8 cellular contexts compared by ENCODE assay signal in genomic region chr19:33795370-33796163, GRCh38. TPM values are rescaled to one million over a fixed set of nuclear protein-coding genes. Genes with fewer than 3 reads are reported as not detected.
A peak's percentile ranks its signal among the peaks of the same experiment; 100 is the strongest.
DNase-seq lines count a peak whose midpoint lies in the region; ATAC-seq, FAIRE-seq and TF ChIP-seq lines count a peak whose summit lies in the region.

No MANE protein-coding gene starts in this region.

- peak overlapping the region; percentile 81 for H4K5ac ChIP-seq in H1 (ENCODE audit: insufficient read length, low read depth, low read length)

- H3K23ac ChIP-seq in H1 (ENCODE audit: insufficient read length), result no peak overlapping the region

- H2AFZ ChIP-seq in ACC112 (ENCODE audit: low read length, unreplicated experiment), result peak overlapping the region; percentile 38
- no peak overlapping the region; the same call in 1 of the 2 replicates for H2AFZ ChIP-seq in H1 (ENCODE audit: low read length)

- H3K14ac ChIP-seq in H1 (ENCODE audit: insufficient read length), result no peak overlapping the region

- H4K8ac ChIP-seq in H1 (ENCODE audit: extremely low read depth, insufficient read depth, low read length), result peak overlapping the region; percentile 89; the same call in 1 of the 2 replicates

- H3K36me3 ChIP-seq in ACC112 (ENCODE audit: insufficient read depth, low read length) (no peaks in the 10 kb centered on the region), H1 (ENCODE audit: control insufficient read depth in 2 of 4, insufficient read depth in 4 of 4, low read length in 3 of 4) (no peaks in the 10 kb centered on the region; a peak in 1 of 8 replicates)

- no peak overlapping the region for H2BK12ac ChIP-seq in H1 (ENCODE audit: low read depth, low read length)

- H3K27me3 ChIP-seq in ACC112 (ENCODE audit: insufficient read depth, low read length), result no peaks in the 10 kb centered on the region
- no peaks in the 10 kb centered on the region; a peak in 2 of 7 replicates for H3K27me3 ChIP-seq in H1 (replicated peaks in 1 of 4; ENCODE audit: control insufficient read depth in 3 of 4, extremely low read depth in 1 of 4, insufficient read depth in 3 of 4, low read length in 3 of 4)

- CTCF ChIA-PET in H1 (lab: Charles Lee; ENCODE audit: partially characterized antibody), result interaction anchor here (0.7 to 2.4 kb wide), 26 partner anchors 9 to 348 kb away, joined by 3 to 23 read pairs (median 3); no protein-coding TSS in a partner anchor

- no peak overlapping the region for H2BK120ac ChIP-seq in H1 (replicated peaks; ENCODE audit: low read depth, low read length)

- TF ChIP-seq CTCF in H1 (IDR thresholded peaks at IDR 0.05; ENCODE audit: control extremely low read depth in 1 of 3, insufficient read depth in 1 of 3, low read depth in 1 of 3, low read length in 3 of 3), result peak; percentile 57 to 93 (median 61)

- 0 out of 2 replicates have a peak, but pooled peaks cover 3% of the 10 kb centered on the region for H3K79me1 ChIP-seq in H1 (ENCODE audit: low read depth, low read length)

- peak overlapping the region; percentile 38 for H3K18ac ChIP-seq in H1 (ENCODE audit: extremely low read depth, low read length)

- H3K4ac ChIP-seq in H1 (replicated peaks; ENCODE audit: insufficient read length, low read depth, low read length), result peak overlapping the region; percentile 40

- peaks cover 8% of the 10 kb centered on the region for H3K4me1 ChIP-seq in ACC112 (ENCODE audit: control insufficient read depth, insufficient read depth, low read length, unreplicated experiment)
- peaks cover 7 to 18% (median 16%) of the 10 kb centered on the region in 4 experiments for H3K4me1 ChIP-seq in H1 (replicated peaks in 1 of 4; ENCODE audit: control insufficient read depth in 3 of 4, insufficient read depth in 4 of 4, low read length in 3 of 4)

- H2BK5ac ChIP-seq in H1 (ENCODE audit: low read depth, low read length), result peak overlapping the region; percentile 88

- H2BK20ac ChIP-seq in H1 (ENCODE audit: low read length), result no peak overlapping the region

- peak overlapping the region; percentile 59 to 85 (median 74) for H3K9ac ChIP-seq in H1 (replicated peaks in 1 of 4; ENCODE audit: extremely low read depth in 1 of 4, low read depth in 3 of 4, low read length in 3 of 4)

- H2AK5ac ChIP-seq in H1 (ENCODE audit: low read depth, low read length), result no peak overlapping the region

- in situ Hi-C loops in GM18951 (cut with MboI; ENCODE audit: low sequenced_read_pairs, unreplicated experiment), result no loop called here

- POLR2A ChIA-PET in H1 (lab: Charles Lee; ENCODE audit: partially characterized antibody), result interaction anchor here (0.6 to 4.7 kb wide), 28 partner anchors 9 to 378 kb away, joined by 3 to 40 read pairs (median 3); no protein-coding TSS in a partner anchor

- TF ChIP-seq POLR2A in GM18951 (IDR thresholded peaks at IDR 0.05; ENCODE audit: extremely low read depth, insufficient read depth, insufficient read length), result peak; percentile 17
- peak; percentile 61 to 76 for TF ChIP-seq POLR2A in H1 (IDR thresholded peaks at IDR 0.05; ENCODE audit: control extremely low read depth in 1 of 2, low read depth in 2 of 2, low read length in 2 of 2)

- peak; percentile 83 to 84 for DNase-seq in NCI-H446 (lab: John Stamatoyannopoulos, UW)
- DNase-seq in activated CD4-positive, alpha-beta T cell treated with anti-CD3 and anti-CD28 coated beads, Interleukin-2, amount 50 U/mL, for 4 hours, result peak; percentile 12 to 30
- peak in 1 of 2 experiments; percentile 90 for DNase-seq in H1 (ENCODE audit: low read depth in 1 of 2, low spot score in 2 of 2)
- DNase-seq in medulla oblongata (ENCODE audit: extremely low spot score), result peak; percentile 70
- DNase-seq in stimulated activated CD8-positive, alpha-beta memory T cell treated with anti-CD3 and anti-CD28 coated beads, Interleukin-15, amount 100 ng/mL, for 24 hours (ENCODE audit: low read depth), result peak; percentile 46

- peak; percentile 34 to 69; a peak in 3 of 4 replicates for TF ChIP-seq RAD21 in H1 (IDR thresholded peaks at IDR 0.05 in 1 of 2, conservative IDR thresholded peaks at IDR 0.05 in 1 of 2; ENCODE audit: low read depth in 2 of 2, low read length in 2 of 2)

- FAIRE-seq in H1 (lab: Jason Lieb, UNC), result no peak

- TF ChIP-seq EP300 in H1 (IDR thresholded peaks at IDR 0.05; ENCODE audit: borderline replicate concordance in 1 of 2, low read depth in 2 of 2, low read length in 2 of 2), result peak in 1 of 2 experiments; percentile 96; a peak in 1 of 3 replicates

- H3K4me3 ChIP-seq in ACC112 (ENCODE audit: low read depth, low read length) (peak overlapping the region; percentile 89), H1 (ENCODE audit: extremely low read depth in 1 of 4, insufficient read depth in 2 of 4, low read depth in 3 of 4, low read length in 4 of 4) (peak overlapping the region; percentile 40 to 91 (median 58))

- WGBS in H1 (ENCODE audit: extremely low coverage in 1 of 2, insufficient coverage in 1 of 2, insufficient read length in 1 of 2, insufficient replicate concordance in 2 of 2, low coverage in 1 of 2, low lambda C conversion rate in 2 of 2, missing lambda C conversion rate in 1 of 2), 2 experiments, result 2% methylated on average over 50 of the region's 92 CpGs; no CpG with 5 or more reads in 1 of the 2 experiments

- peaks cover 10% of the 10 kb centered on the region for H3K23me2 ChIP-seq in H1 (ENCODE audit: low read depth, low read length)

- H4K20me1 ChIP-seq in H1 (replicated peaks in 1 of 2; ENCODE audit: control insufficient read depth in 1 of 2, insufficient read depth in 2 of 2, low read length in 2 of 2), result peaks cover 0 to 1% of the 10 kb centered on the region in 2 experiments

- H4K91ac ChIP-seq in H1 (replicated peaks; ENCODE audit: insufficient read length, low read length), result no peak overlapping the region

- H2BK15ac ChIP-seq in H1 (ENCODE audit: low read length), result no peak overlapping the region

- H3K56ac ChIP-seq in H1 (replicated peaks; ENCODE audit: insufficient read length, low read depth, low read length), result peak overlapping the region; percentile 21

- peak overlapping the region; percentile 68 to 84 for H3K4me2 ChIP-seq in H1 (ENCODE audit: insufficient read depth in 1 of 2, low read depth in 2 of 2, low read length in 2 of 2)

- ATAC-seq in GM21717 (IDR thresholded peaks at IDR 0.05; ENCODE audit: unreplicated experiment), result no peak

- no peaks in the 10 kb centered on the region for H3K79me2 ChIP-seq in ACC112 (ENCODE audit: control insufficient read depth, insufficient read depth, low read length, unreplicated experiment)
- peaks cover 0 to 5% of the 10 kb centered on the region in 2 experiments; a peak in 1 of 4 replicates for H3K79me2 ChIP-seq in H1 (ENCODE audit: control insufficient read depth in 1 of 2, insufficient read depth in 2 of 2, low read length in 2 of 2)

- no peaks in the 10 kb centered on the region for H3K9me3 ChIP-seq in H1 (ENCODE audit: insufficient read depth in 2 of 2, low read depth in 1 of 2, low read length in 1 of 2)

- H3K27ac ChIP-seq in ACC112 (ENCODE audit: low read depth, low read length) (peak overlapping the region; percentile 74), H1 (ENCODE audit: low read depth, low read length) (peak overlapping the region; percentile 92)

TF ChIP-seq in H1, 55 proteins besides CTCF, POLR2A, EP300 and RAD21 (continues in another document):
- TF ChIP-seq TBP (IDR thresholded peaks at IDR 0.05; ENCODE audit: low read depth, low read length) (peak; percentile 66; the same call in 1 of the 2 replicates), SIN3A (conservative IDR thresholded peaks at IDR 0.05 in 1 of 2, IDR thresholded peaks at IDR 0.05 in 1 of 2; ENCODE audit: low read depth in 1 of 2, low read length in 2 of 2) (peak in 1 of 2 experiments; percentile 16; a peak in 1 of 4 replicates)

RNA-seq across cellular contexts. Expression of gene KCTD15, which starts 1.1 kb away (rescaled TPM):
- 25.1 and 25.5 TPM in 2 replicates for total RNA-seq in H1 (2021; fragmentation: NEBNext Ultra II Directional; extraction: Animal tissue kit (Norgen Biotek cat#: 25700))
- 27.0 and 51.8 TPM in 2 replicates for polyA plus RNA-seq in H1 (2011; rRNA removed)
- polyA plus RNA-seq in H1 (2011; cell fraction: cytosol; rRNA removed), result 48.8 TPM
- polyA plus RNA-seq in H1 (2011; cell fraction: nucleus; rRNA removed), result 79.7 TPM
- polyA plus RNA-seq in H1 (2012, experiment 1 of 2), result 15.0 to 22.9 TPM (median 20.8 TPM) in 4 replicates
- 16.1 TPM for polyA plus RNA-seq in H1 (2012, experiment 2 of 2)
- polyA plus RNA-seq in H1 (2013, experiment 1 of 2), result 13.7 TPM
- 12.4 TPM for polyA plus RNA-seq in H1 (2013, experiment 2 of 2)
- 20.1 and 20.2 TPM in 2 replicates for polyA minus RNA-seq in H1 (2011; rRNA and poly(A)+ RNA removed)
- polyA minus RNA-seq in H1 (2011; cell fraction: cytosol; rRNA and poly(A)+ RNA removed), result 14.8 TPM
- 15.7 TPM for polyA minus RNA-seq in H1 (2011; cell fraction: nucleus; rRNA and poly(A)+ RNA removed)
